ENCODE assay signal across 14 cellular contexts in genomic region chr5:39569857-39570256, GRCh38.
"Had no signal": no experiment of that assay in that cellular context is flagged by ENCODE, and none has a peak within 500 bp of the region (broad histone marks: within the 10 kb centered on the region; RNA-seq: fewer than 3 reads in every experiment).

No MANE protein-coding gene starts in this region.

- H3K27me3 ChIP-seq: adrenal gland, esophagus muscularis mucosa, gastroesophageal sphincter, right atrium auricular region had no signal

- H3K9me3 ChIP-seq: adrenal gland, esophagus muscularis mucosa, gastroesophageal sphincter, heart left ventricle, lower lobe of right lung, right atrium auricular region had no signal

- ATAC-seq: gastroesophageal sphincter; heart left ventricle; lower lobe of right lung; stimulated activated naive CD8-positive, alpha-beta T cell treated with anti-CD3 and anti-CD28 coated beads, Interleukin-15, amount 100 ng/mL, for 72 hours had no signal

- DNase-seq: activated CD4-positive, alpha-beta T cell treated with anti-CD3 and anti-CD28 coated beads, Interleukin-2, amount 50 U/mL, for 48 hours; activated gamma-delta T cell; adrenal gland; effector CD8-positive, alpha-beta T cell; heart left ventricle; lower lobe of right lung; stimulated activated CD4-positive, alpha-beta T cell treated with anti-CD3 and anti-CD28 coated beads, Interleukin-15, amount 100 ng/mL, for 24 hours; stimulated activated CD4-positive, alpha-beta T cell treated with anti-CD3 and anti-CD28 coated beads, Interleukin-2, amount 100 ng/mL, for 48 hours; stimulated activated naive CD8-positive, alpha-beta T cell treated with anti-CD3 and anti-CD28 coated beads, Interleukin-15, amount 100 ng/mL, for 72 hours; WERI-Rb-1 had no signal

- H3K27ac ChIP-seq: adrenal gland, esophagus muscularis mucosa, gastroesophageal sphincter, heart left ventricle, lower lobe of right lung, right atrium auricular region, skin epidermis, WERI-Rb-1 had no signal

- H3K4me3 ChIP-seq: adrenal gland, esophagus muscularis mucosa, gastroesophageal sphincter, heart left ventricle, lower lobe of right lung, right atrium auricular region, skin epidermis had no signal

- H3K4me1 ChIP-seq: adrenal gland, lower lobe of right lung, right atrium auricular region had no signal

- H3K36me3 ChIP-seq: adrenal gland, esophagus muscularis mucosa, gastroesophageal sphincter, heart left ventricle, lower lobe of right lung, right atrium auricular region, WERI-Rb-1 had no signal
